In genomic region chr5:76332620-76333170, GRCh38 we compare ENCODE assay signal across 1 cellular context.
TF ChIP-seq lines count a peak whose summit lies in the region.

No MANE protein-coding gene starts in this region.

TF ChIP-seq in SK-N-SH, 30 proteins besides CTCF, POLR2A, EP300 and RAD21 (continued from another document):
- TF ChIP-seq ZBTB33 (IDR thresholded peaks at IDR 0.05; ENCODE audit: borderline replicate concordance, low read depth) (no peak), FOXJ3 (CRISPR knock-in tag; IDR thresholded peaks at IDR 0.05) (no peak), REST (IDR thresholded peaks at IDR 0.05; ENCODE audit: low read depth, low read length) (no peak), JUND (IDR thresholded peaks at IDR 0.05) (no peak)
